8 cellular contexts compared by ENCODE assay signal in the genomic region with DNA sequence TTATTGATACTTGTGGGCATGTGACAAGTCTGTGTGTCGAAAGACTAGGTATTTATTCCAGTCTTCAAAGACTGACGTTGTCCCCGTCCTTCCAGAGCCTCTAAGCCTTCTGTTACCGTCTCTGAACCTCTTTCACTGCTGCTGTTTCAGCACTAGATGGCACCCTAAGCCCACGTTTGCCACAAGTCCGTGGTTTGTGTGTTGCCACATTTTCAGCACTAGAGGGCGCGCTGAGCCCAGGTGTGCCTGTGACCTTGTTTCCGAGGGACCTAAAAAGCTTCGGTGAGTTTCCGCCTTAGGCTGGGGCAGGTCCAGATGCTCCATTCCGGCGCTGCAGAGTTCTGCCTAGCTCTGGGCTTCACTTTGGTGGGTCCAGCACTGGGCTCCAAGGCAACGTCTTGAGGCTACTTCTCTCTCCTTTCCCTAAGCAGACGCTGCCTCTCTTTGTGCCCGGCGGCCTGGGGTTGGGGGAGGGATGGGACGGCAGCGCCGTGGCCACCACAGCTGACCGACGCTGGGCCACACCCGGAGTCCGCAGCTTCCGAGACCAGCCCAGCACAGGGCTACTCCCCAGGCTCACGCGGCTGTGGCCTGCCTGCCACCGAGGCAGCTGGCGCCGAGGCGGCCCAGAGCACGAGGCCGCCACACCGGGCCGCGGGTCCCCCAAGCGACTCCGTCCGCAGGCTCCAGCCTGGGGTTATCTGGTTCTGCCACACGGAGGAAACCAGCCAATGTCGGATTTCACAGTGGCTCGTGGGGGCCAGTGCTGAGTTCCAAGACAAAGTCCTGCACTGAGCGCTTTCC.
DNase-seq lines count a peak whose midpoint lies in the region; ATAC-seq and TF ChIP-seq lines count a peak whose summit lies in the region.

No MANE protein-coding gene starts in this region.

- H3K27ac Mint-ChIP-seq in naive thymus-derived CD8-positive, alpha-beta T cell: peak overlapping the region in 2 of 10 donors; percentile 48 to 80
- no peak overlapping the region for H3K27ac Mint-ChIP-seq in stimulated activated memory B cell treated with anti-CD40 and anti-IgM and Interleukin-4, amounts not matched to agents 10 μg/mL and 1 μg/mL and 100 μg/mL, for 72 hours

- 24% methylated on average over 25 of the region's 43 CpGs for WGBS in esophagus muscularis mucosa

- intact Hi-C loops in esophagus muscularis mucosa (cut with DNase I): no loop called here

- no peaks in the 10 kb centered on the region for H3K36me3 ChIP-seq in esophagus muscularis mucosa

- H3K9me3 Mint-ChIP-seq in naive thymus-derived CD8-positive, alpha-beta T cell: no peaks in the 10 kb centered on the region
- no peaks in the 10 kb centered on the region for H3K9me3 Mint-ChIP-seq in stimulated activated memory B cell treated with anti-CD40 and anti-IgM and Interleukin-4, amounts not matched to agents 10 μg/mL and 1 μg/mL and 100 μg/mL, for 72 hours

- DNase-seq in Caki2 (ENCODE audit: low read depth) (peak; percentile 45), HS-27A (ENCODE audit: low read depth) (peak; percentile 3), OCI-M1 (lab: John Stamatoyannopoulos, UW) (peak; percentile 88), esophagus muscularis mucosa (ENCODE audit: extremely low spot score) (no peak)
- peak; percentile 83 for DNase-seq in activated T-cell treated with anti-CD3 and anti-CD28 coated beads, Interleukin-2, amount 50 U/mL, for 1 hour
- DNase-seq in naive thymus-derived CD8-positive, alpha-beta T cell: peak; percentile 57 to 92 (median 80)

- no peak overlapping the region for H3K27ac ChIP-seq in esophagus muscularis mucosa (replicated peaks in 1 of 4)

- peak overlapping the region; percentile 36 to 52 (median 40) for H3K4me3 ChIP-seq in esophagus muscularis mucosa

- TF ChIP-seq EP300 in esophagus muscularis mucosa (IDR thresholded peaks at IDR 0.05): no peak

- peak; percentile 94 to 97 (median 95) for TF ChIP-seq CTCF in esophagus muscularis mucosa (IDR thresholded peaks at IDR 0.05)

- in situ Hi-C loops in Caki2 (cut with HindIII; ENCODE audit: low pct_unique_long_range_greater_than_20kb, low sequenced_read_pairs): no loop called here

- ATAC-seq in GM21367 (IDR thresholded peaks at IDR 0.05; ENCODE audit: unreplicated experiment): peak; percentile 96
- peak; percentile 92 to 95 for ATAC-seq in naive thymus-derived CD8-positive, alpha-beta T cell
- peak; percentile 89 for ATAC-seq in stimulated activated memory B cell treated with anti-CD40 and anti-IgM and Interleukin-4, amounts not matched to agents 10 μg/mL and 1 μg/mL and 100 μg/mL, for 72 hours

- H3K36me3 Mint-ChIP-seq in naive thymus-derived CD8-positive, alpha-beta T cell: no peaks in the 10 kb centered on the region
- no peaks in the 10 kb centered on the region for H3K36me3 Mint-ChIP-seq in stimulated activated memory B cell treated with anti-CD40 and anti-IgM and Interleukin-4, amounts not matched to agents 10 μg/mL and 1 μg/mL and 100 μg/mL, for 72 hours

- peak overlapping the region; percentile 61 to 86 (median 70) for H3K4me3 Mint-ChIP-seq in naive thymus-derived CD8-positive, alpha-beta T cell
- H3K4me3 Mint-ChIP-seq in stimulated activated memory B cell treated with anti-CD40 and anti-IgM and Interleukin-4, amounts not matched to agents 10 μg/mL and 1 μg/mL and 100 μg/mL, for 72 hours: peak overlapping the region; percentile 60

- no peak for TF ChIP-seq POLR2A in esophagus muscularis mucosa (IDR thresholded peaks at IDR 0.05; ENCODE audit: low read depth)

- peaks cover 4 to 30% (median 14%) of the 10 kb centered on the region in 5 donors for H3K27me3 Mint-ChIP-seq in naive thymus-derived CD8-positive, alpha-beta T cell
- no peaks in the 10 kb centered on the region for H3K27me3 Mint-ChIP-seq in stimulated activated memory B cell treated with anti-CD40 and anti-IgM and Interleukin-4, amounts not matched to agents 10 μg/mL and 1 μg/mL and 100 μg/mL, for 72 hours

- POLR2A ChIA-PET in naive thymus-derived CD8-positive, alpha-beta T cell (lab: Charles Lee): no interaction called here

- H3K9me3 ChIP-seq in esophagus muscularis mucosa: no peaks in the 10 kb centered on the region

- peaks cover 7 to 15% (median 12%) of the 10 kb centered on the region in 4 donors for H3K4me1 ChIP-seq in esophagus muscularis mucosa

- H3K27me3 ChIP-seq in esophagus muscularis mucosa: no peaks in the 10 kb centered on the region

- peaks cover 3 to 9% (median 7%) of the 10 kb centered on the region in 4 donors for H3K4me1 Mint-ChIP-seq in naive thymus-derived CD8-positive, alpha-beta T cell
- H3K4me1 Mint-ChIP-seq in stimulated activated memory B cell treated with anti-CD40 and anti-IgM and Interleukin-4, amounts not matched to agents 10 μg/mL and 1 μg/mL and 100 μg/mL, for 72 hours: peaks cover 10% of the 10 kb centered on the region
